Comparison of ENCODE assay signal across 25 cellular contexts in genomic region chr1:113128116-113128515, GRCh38. TPM values are rescaled to one million over a fixed set of nuclear protein-coding genes. Genes with fewer than 3 reads are reported as not detected.
DNase-seq lines count a peak whose midpoint lies in the region; FAIRE-seq and TF ChIP-seq lines count a peak whose summit lies in the region.
"Had no signal": no experiment of that assay in that cellular context is flagged by ENCODE, and none has a peak within 500 bp of the region (broad histone marks: within the 10 kb centered on the region; RNA-seq: fewer than 3 reads in every experiment).

No MANE protein-coding gene starts in this region.

- H3K27me3 ChIP-seq in smooth muscle cell (ENCODE audit: low read depth), result no peaks in the 10 kb centered on the region

- H3K9me3 Mint-ChIP-seq in activated T-cell treated with anti-CD3 and anti-CD28 coated beads, Interleukin-2, amount 50 U/mL, for 24 hours, result no peaks in the 10 kb centered on the region
- H3K9me3 Mint-ChIP-seq in brain, result no peaks in the 10 kb centered on the region
- no peaks in the 10 kb centered on the region for H3K9me3 Mint-ChIP-seq in nephron progenitor cell
- H3K9me3 Mint-ChIP-seq: CD8-positive, alpha-beta memory T cell had no signal

- H3K9me3 ChIP-seq in smooth muscle cell (replicated peaks; ENCODE audit: low read depth), result no peaks in the 10 kb centered on the region

- H3K36me3 ChIP-seq in smooth muscle cell (ENCODE audit: low read depth), result no peaks in the 10 kb centered on the region

- no peak overlapping the region for H3K4me2 ChIP-seq in smooth muscle cell

- FAIRE-seq in D721Med (lab: Jason Lieb, UNC), result peak; percentile 11
- FAIRE-seq: GM19239, H1 had no signal

- H3K4me1 Mint-ChIP-seq in activated T-cell treated with anti-CD3 and anti-CD28 coated beads, Interleukin-2, amount 50 U/mL, for 24 hours (ENCODE audit: low read depth), result peaks cover 55% of the 10 kb centered on the region
- H3K4me1 Mint-ChIP-seq in brain, result peaks cover 19% of the 10 kb centered on the region
- H3K4me1 Mint-ChIP-seq in nephron progenitor cell, result peaks cover 13% of the 10 kb centered on the region

- H3K79me2 ChIP-seq in smooth muscle cell (ENCODE audit: low read depth), result no peaks in the 10 kb centered on the region

- H3K4me3 ChIP-seq in smooth muscle cell, result no peak overlapping the region

- no peak for DNase-seq in activated T-cell treated with anti-CD3 and anti-CD28 coated beads, Interleukin-2, amount 50 U/mL, for 24 hours
- DNase-seq in activated T-cell treated with anti-CD3 and anti-CD28 coated beads for 4 hours, result no peak
- no peak for DNase-seq in D721Med (ENCODE audit: insufficient read length, low spot score)
- no peak for DNase-seq in nephron progenitor cell
- no peak for DNase-seq in smooth muscle cell (lab: John Stamatoyannopoulos, UW; ENCODE audit: unreplicated experiment)
- no peak for DNase-seq in NCI-H1436 (lab: John Stamatoyannopoulos, UW)
- no peak for DNase-seq in SW480 (ENCODE audit: low spot score)
- DNase-seq: Calu3; CD8-positive, alpha-beta memory T cell; EL; GF-D8; IMR-90; MV-4-11; NCI-H1105 treated with DMSO at 0.1 percent for 48 hours; NCI-H1694; NCI-H2081; NCI-H2171; NCI-H345; NCI-H774; NK-92 treated with Interleukin-12 subunit alpha and Interleukin-12 subunit beta, amount 100 ng/mL, for 24 hours had no signal

- H3K27me3 Mint-ChIP-seq in activated T-cell treated with anti-CD3 and anti-CD28 coated beads, Interleukin-2, amount 50 U/mL, for 24 hours, result no peaks in the 10 kb centered on the region
- H3K27me3 Mint-ChIP-seq in brain (no peaks in the 10 kb centered on the region), nephron progenitor cell (ENCODE audit: low read depth, poor library complexity) (no peaks in the 10 kb centered on the region)
- H3K27me3 Mint-ChIP-seq: CD8-positive, alpha-beta memory T cell had no signal

- peak overlapping the region; percentile 2 for H3K27ac Mint-ChIP-seq in activated T-cell treated with anti-CD3 and anti-CD28 coated beads, Interleukin-2, amount 50 U/mL, for 24 hours
- peak overlapping the region in 3 of 5 experiments; percentile 3 to 72 (median 39) for H3K27ac Mint-ChIP-seq in brain
- peak overlapping the region; percentile 11 for H3K27ac Mint-ChIP-seq in nephron progenitor cell

- no peak overlapping the region for H2AFZ ChIP-seq in smooth muscle cell (ENCODE audit: low read depth)

- 69% methylated on average over 2 of the region's 2 CpGs for WGBS in smooth muscle cell (ENCODE audit: low lambda C conversion rate)

- peaks cover 5% of the 10 kb centered on the region for H3F3A ChIP-seq in smooth muscle cell (ENCODE audit: low read depth)

- H3K27ac ChIP-seq in smooth muscle cell (ENCODE audit: low read depth), result no peak overlapping the region
- H3K27ac ChIP-seq: C4-2B, RWPE1 had no signal

- peaks cover 71% of the 10 kb centered on the region for H3K36me3 Mint-ChIP-seq in activated T-cell treated with anti-CD3 and anti-CD28 coated beads, Interleukin-2, amount 50 U/mL, for 24 hours (ENCODE audit: low read depth)
- H3K36me3 Mint-ChIP-seq in brain (peaks cover 46% of the 10 kb centered on the region), nephron progenitor cell (ENCODE audit: low read depth) (peaks cover 58% of the 10 kb centered on the region)

- no peak overlapping the region for H3K9ac ChIP-seq in smooth muscle cell (ENCODE audit: low read depth)

- no peaks in the 10 kb centered on the region for H3K4me1 ChIP-seq in smooth muscle cell (ENCODE audit: low read depth)

- H4K20me1 ChIP-seq in smooth muscle cell (ENCODE audit: low read depth), result no peaks in the 10 kb centered on the region

- no peak overlapping the region for H3K4me3 Mint-ChIP-seq in activated T-cell treated with anti-CD3 and anti-CD28 coated beads, Interleukin-2, amount 50 U/mL, for 24 hours
- H3K4me3 Mint-ChIP-seq in brain, result no peak overlapping the region
- H3K4me3 Mint-ChIP-seq in nephron progenitor cell, result no peak overlapping the region
- H3K4me3 Mint-ChIP-seq: CD8-positive, alpha-beta memory T cell had no signal

- TF ChIP-seq CTCF in D721Med (IDR thresholded peaks at IDR 0.05; ENCODE audit: insufficient read depth, missing control alignments), result no peak
- TF ChIP-seq CTCF in brain (conservative IDR thresholded peaks at IDR 0.05), result no peak
- TF ChIP-seq CTCF in nephron progenitor cell (IDR thresholded peaks at IDR 0.05), result no peak
- TF ChIP-seq CTCF in smooth muscle cell (IDR thresholded peaks at IDR 0.05; ENCODE audit: borderline replicate concordance, insufficient read depth, poor library complexity, severe bottlenecking), result no peak

RNA-seq across cellular contexts. Expression of gene LRIG2, which starts 55.1 kb away (rescaled TPM):
- polyA plus RNA-seq in brain (ENCODE audit: insufficient read depth, low read depth, low replicate concordance) (3.0 TPM), smooth muscle cell (4.2 and 5.9 TPM in 2 replicates)
- 10.6 and 19.0 TPM in 2 replicates for total RNA-seq in smooth muscle cell
